ENCODE assay signal across 8 cellular contexts in the genomic region with DNA sequence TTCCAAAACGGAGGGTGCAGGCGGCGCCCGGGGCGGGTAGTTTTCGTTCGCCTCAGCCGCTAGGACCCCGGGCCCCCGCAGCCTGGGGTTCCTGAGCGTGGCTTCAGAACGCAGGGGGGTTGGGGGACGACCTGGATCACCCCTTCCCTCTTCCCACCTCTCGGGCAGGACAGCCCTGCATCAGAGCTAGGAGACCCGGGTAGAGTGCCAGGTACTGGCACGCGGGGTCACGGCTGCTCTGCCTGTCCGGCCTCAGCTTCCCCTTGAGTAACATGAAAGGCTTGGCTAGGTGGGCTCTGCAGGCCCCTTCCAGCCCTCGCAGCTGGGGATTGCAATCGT. TPM values are rescaled to one million over a fixed set of nuclear protein-coding genes. Genes with fewer than 3 reads are reported as not detected.
A peak's percentile ranks its signal among the peaks of the same experiment; 100 is the strongest.
DNase-seq lines count a peak whose midpoint lies in the region; ATAC-seq and TF ChIP-seq lines count a peak whose summit lies in the region.

No MANE protein-coding gene starts in this region.

- ATAC-seq in HG02678 (IDR thresholded peaks at IDR 0.05; ENCODE audit: unreplicated experiment) (no peak), GM21381 (IDR thresholded peaks at IDR 0.05; ENCODE audit: unreplicated experiment) (no peak)

- TF ChIP-seq CTCF in cardiac fibroblast (IDR thresholded peaks at IDR 0.05; ENCODE audit: low read depth, low read length), result no peak

- no peaks in the 10 kb centered on the region for H3K36me3 ChIP-seq in ACC112 (ENCODE audit: insufficient read depth, low read length)

- H3K4me3 ChIP-seq in ACC112 (ENCODE audit: low read depth, low read length) (peak overlapping the region; percentile 93), cardiac fibroblast (replicated peaks in 1 of 2; ENCODE audit: low read depth in 2 of 2, low read length in 2 of 2) (peak overlapping the region; percentile 90 to 93), mononuclear cell (ENCODE audit: low read length) (peak overlapping the region; percentile 76)

- H3K4me1 ChIP-seq in ACC112 (ENCODE audit: control insufficient read depth, insufficient read depth, low read length, unreplicated experiment) (peaks cover 10% of the 10 kb centered on the region), mononuclear cell (ENCODE audit: insufficient read depth, low read length) (peaks cover 28% of the 10 kb centered on the region)

- peak; percentile 21 for DNase-seq in HuH-7 (ENCODE audit: low spot score)
- no peak for DNase-seq in cardiac fibroblast (ENCODE audit: low read depth in 2 of 2)
- no peak for DNase-seq in NCI-H1436 (lab: John Stamatoyannopoulos, UW)
- DNase-seq in HUDEP-2 (lab: John Stamatoyannopoulos, UW; ENCODE audit: unreplicated experiment in 76 of 76), result no peak

- H3K27me3 ChIP-seq in ACC112 (ENCODE audit: insufficient read depth, low read length), result no peaks in the 10 kb centered on the region
- no peaks in the 10 kb centered on the region for H3K27me3 ChIP-seq in mononuclear cell (ENCODE audit: insufficient read depth, low read length)

- no peaks in the 10 kb centered on the region for H3K9me3 ChIP-seq in mononuclear cell (ENCODE audit: low read depth, low read length)

- no peak overlapping the region for H3K27ac ChIP-seq in ACC112 (ENCODE audit: low read depth, low read length)

- H2AFZ ChIP-seq in ACC112 (ENCODE audit: low read length, unreplicated experiment), result peak overlapping the region; percentile 95

- peaks cover 20% of the 10 kb centered on the region for H3K79me2 ChIP-seq in ACC112 (ENCODE audit: control insufficient read depth, insufficient read depth, low read length, unreplicated experiment)

RNA-seq across cellular contexts. Expression of gene DFFB, which starts 0.5 kb away (rescaled TPM):
- total RNA-seq in mononuclear cell, result 4.2 TPM

RNA-seq across cellular contexts. Expression of gene CEP104, which starts 0.7 kb away (rescaled TPM):
- total RNA-seq in mononuclear cell, result 12.8 TPM

RNA-seq across cellular contexts. Expression of gene C1orf174, which starts 42.3 kb away (rescaled TPM):
- 21.0 TPM for total RNA-seq in mononuclear cell
